1 cellular context compared by ENCODE assay signal in the genomic region with DNA sequence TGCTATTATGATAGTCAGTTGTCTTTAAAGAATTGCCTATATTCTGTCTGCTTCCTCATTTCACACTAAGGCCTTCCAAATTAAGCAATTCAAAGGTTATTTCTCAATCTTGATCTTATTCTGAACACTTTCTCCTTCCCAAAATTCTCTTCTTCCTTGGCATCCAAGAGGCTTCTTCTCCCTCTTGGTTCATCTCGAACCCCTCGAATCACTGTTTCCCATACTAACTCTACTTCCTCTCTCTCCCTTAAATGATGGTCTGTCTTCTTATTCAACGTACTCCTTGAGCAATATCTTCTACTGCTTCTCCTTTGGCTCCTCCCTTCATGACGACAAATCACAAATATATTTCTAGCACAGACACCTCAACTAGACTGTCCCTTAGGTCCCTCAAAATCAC.
TF ChIP-seq lines count a peak whose summit lies in the region.

No MANE protein-coding gene starts in this region.

TF ChIP-seq in HepG2, 621 proteins besides CTCF, POLR2A, EP300 and RAD21:
- no peak for TF ChIP-seq ZNF563 (CRISPR knock-in tag; IDR thresholded peaks at IDR 0.05)
- TF ChIP-seq, protein P1, sequence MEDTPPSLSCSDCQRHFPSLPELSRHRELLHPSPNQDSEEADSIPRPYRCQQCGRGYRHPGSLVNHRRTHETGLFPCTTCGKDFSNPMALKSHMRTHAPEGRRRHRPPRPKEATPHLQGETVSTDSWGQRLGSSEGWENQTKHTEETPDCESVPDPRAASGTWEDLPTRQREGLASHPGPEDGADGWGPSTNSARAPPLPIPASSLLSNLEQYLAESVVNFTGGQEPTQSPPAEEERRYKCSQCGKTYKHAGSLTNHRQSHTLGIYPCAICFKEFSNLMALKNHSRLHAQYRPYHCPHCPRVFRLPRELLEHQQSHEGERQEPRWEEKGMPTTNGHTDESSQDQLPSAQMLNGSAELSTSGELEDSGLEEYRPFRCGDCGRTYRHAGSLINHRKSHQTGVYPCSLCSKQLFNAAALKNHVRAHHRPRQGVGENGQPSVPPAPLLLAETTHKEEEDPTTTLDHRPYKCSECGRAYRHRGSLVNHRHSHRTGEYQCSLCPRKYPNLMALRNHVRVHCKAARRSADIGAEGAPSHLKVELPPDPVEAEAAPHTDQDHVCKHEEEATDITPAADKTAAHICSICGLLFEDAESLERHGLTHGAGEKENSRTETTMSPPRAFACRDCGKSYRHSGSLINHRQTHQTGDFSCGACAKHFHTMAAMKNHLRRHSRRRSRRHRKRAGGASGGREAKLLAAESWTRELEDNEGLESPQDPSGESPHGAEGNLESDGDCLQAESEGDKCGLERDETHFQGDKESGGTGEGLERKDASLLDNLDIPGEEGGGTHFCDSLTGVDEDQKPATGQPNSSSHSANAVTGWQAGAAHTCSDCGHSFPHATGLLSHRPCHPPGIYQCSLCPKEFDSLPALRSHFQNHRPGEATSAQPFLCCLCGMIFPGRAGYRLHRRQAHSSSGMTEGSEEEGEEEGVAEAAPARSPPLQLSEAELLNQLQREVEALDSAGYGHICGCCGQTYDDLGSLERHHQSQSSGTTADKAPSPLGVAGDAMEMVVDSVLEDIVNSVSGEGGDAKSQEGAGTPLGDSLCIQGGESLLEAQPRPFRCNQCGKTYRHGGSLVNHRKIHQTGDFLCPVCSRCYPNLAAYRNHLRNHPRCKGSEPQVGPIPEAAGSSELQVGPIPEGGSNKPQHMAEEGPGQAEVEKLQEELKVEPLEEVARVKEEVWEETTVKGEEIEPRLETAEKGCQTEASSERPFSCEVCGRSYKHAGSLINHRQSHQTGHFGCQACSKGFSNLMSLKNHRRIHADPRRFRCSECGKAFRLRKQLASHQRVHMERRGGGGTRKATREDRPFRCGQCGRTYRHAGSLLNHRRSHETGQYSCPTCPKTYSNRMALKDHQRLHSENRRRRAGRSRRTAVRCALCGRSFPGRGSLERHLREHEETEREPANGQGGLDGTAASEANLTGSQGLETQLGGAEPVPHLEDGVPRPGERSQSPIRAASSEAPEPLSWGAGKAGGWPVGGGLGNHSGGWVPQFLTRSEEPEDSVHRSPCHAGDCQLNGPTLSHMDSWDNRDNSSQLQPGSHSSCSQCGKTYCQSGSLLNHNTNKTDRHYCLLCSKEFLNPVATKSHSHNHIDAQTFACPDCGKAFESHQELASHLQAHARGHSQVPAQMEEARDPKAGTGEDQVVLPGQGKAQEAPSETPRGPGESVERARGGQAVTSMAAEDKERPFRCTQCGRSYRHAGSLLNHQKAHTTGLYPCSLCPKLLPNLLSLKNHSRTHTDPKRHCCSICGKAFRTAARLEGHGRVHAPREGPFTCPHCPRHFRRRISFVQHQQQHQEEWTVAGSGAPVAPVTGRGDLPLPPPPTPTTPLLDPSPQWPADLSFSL (CRISPR knock-in tag; IDR thresholded peaks at IDR 0.05) = no peak
- TF ChIP-seq, protein P2, sequence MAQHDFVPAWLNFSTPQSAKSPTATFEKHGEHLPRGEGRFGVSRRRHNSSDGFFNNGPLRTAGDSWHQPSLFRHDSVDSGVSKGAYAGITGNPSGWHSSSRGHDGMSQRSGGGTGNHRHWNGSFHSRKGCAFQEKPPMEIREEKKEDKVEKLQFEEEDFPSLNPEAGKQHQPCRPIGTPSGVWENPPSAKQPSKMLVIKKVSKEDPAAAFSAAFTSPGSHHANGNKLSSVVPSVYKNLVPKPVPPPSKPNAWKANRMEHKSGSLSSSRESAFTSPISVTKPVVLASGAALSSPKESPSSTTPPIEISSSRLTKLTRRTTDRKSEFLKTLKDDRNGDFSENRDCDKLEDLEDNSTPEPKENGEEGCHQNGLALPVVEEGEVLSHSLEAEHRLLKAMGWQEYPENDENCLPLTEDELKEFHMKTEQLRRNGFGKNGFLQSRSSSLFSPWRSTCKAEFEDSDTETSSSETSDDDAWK (CRISPR knock-in tag; IDR thresholded peaks at IDR 0.05) = no peak
- TF ChIP-seq, protein P3, sequence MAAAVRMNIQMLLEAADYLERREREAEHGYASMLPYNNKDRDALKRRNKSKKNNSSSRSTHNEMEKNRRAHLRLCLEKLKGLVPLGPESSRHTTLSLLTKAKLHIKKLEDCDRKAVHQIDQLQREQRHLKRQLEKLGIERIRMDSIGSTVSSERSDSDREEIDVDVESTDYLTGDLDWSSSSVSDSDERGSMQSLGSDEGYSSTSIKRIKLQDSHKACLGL (CRISPR knock-in tag; IDR thresholded peaks at IDR 0.05) = no peak
- no peak for TF ChIP-seq GTF3A (CRISPR knock-in tag; conservative IDR thresholded peaks at IDR 0.05)
- TF ChIP-seq U2AF2 (IDR thresholded peaks at IDR 0.05; ENCODE audit: low read depth, low read length) = no peak
- TF ChIP-seq ETV6 (CRISPR knock-in tag; conservative IDR thresholded peaks at IDR 0.05) = no peak
- TF ChIP-seq TOE1 (CRISPR knock-in tag; IDR thresholded peaks at IDR 0.05) = no peak
- TF ChIP-seq ZNF605 (CRISPR knock-in tag; IDR thresholded peaks at IDR 0.05) = no peak
- TF ChIP-seq KDM5B (CRISPR knock-in tag; IDR thresholded peaks at IDR 0.05; ENCODE audit: borderline replicate concordance) = no peak
- no peak for TF ChIP-seq TRIM24 (CRISPR knock-in tag; IDR thresholded peaks at IDR 0.05)
- TF ChIP-seq, protein P4, sequence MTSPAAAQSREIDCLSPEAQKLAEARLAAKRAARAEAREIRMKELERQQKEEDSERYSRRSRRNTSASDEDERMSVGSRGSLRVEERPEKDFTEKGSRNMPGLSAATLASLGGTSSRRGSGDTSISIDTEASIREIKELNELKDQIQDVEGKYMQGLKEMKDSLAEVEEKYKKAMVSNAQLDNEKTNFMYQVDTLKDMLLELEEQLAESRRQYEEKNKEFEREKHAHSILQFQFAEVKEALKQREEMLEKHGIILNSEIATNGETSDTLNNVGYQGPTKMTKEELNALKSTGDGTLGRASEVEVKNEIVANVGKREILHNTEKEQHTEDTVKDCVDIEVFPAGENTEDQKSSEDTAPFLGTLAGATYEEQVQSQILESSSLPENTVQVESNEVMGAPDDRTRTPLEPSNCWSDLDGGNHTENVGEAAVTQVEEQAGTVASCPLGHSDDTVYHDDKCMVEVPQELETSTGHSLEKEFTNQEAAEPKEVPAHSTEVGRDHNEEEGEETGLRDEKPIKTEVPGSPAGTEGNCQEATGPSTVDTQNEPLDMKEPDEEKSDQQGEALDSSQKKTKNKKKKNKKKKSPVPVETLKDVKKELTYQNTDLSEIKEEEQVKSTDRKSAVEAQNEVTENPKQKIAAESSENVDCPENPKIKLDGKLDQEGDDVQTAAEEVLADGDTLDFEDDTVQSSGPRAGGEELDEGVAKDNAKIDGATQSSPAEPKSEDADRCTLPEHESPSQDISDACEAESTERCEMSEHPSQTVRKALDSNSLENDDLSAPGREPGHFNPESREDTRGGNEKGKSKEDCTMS (CRISPR knock-in tag; conservative IDR thresholded peaks at IDR 0.05) = no peak
- TF ChIP-seq, protein P5, sequence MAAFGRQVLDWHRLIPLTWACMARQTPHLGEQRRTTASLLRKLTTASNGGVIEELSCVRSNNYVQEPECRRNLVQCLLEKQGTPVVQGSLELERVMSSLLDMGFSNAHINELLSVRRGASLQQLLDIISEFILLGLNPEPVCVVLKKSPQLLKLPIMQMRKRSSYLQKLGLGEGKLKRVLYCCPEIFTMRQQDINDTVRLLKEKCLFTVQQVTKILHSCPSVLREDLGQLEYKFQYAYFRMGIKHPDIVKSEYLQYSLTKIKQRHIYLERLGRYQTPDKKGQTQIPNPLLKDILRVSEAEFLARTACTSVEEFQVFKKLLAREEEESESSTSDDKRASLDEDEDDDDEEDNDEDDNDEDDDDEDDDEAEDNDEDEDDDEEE (CRISPR knock-in tag; IDR thresholded peaks at IDR 0.05) = no peak
- TF ChIP-seq ADNP (CRISPR knock-in tag; IDR thresholded peaks at IDR 0.05) = no peak
- no peak for TF ChIP-seq POLR2AphosphoS2 (IDR thresholded peaks at IDR 0.05; ENCODE audit: low read depth, low read length)
- TF ChIP-seq ZNF75D (CRISPR knock-in tag; IDR thresholded peaks at IDR 0.05; ENCODE audit: borderline replicate concordance) = no peak
